ENCODE assay signal across 13 cellular contexts in the genomic region with DNA sequence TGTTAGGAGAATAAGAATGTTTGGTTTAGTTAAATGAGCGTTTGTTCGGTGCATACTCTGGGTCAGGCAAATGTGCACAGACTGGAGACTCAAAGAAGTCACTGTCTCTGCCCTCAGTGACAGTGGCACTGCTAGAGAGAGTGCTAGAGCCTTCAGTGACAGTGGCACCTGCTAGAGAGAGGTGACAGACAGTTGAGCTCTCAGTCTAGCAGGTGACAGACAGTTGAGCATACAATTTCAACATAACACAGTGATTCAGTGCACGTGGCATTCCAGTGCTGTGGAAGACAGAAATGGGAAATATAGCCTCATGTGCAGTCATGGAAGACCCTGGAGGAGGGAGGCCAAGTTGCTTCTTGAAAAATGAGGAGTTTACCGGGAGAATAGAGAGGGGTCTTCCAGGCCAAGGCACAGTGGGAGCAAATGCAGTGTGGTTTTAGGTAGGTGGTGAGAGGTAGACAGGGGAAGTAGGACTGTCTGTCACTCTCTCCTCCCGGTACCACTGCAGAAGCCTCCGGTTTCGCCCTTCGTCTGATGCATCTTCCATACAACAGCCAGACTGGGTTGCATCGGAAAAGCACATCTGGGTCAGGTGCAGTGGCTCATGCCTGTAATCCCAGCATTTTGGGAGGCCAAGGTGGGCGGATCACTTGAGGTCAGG.
A peak's percentile ranks its signal among the peaks of the same experiment; 100 is the strongest.
DNase-seq lines count a peak whose midpoint lies in the region; ATAC-seq and TF ChIP-seq lines count a peak whose summit lies in the region.
"Had no signal": no experiment of that assay in that cellular context is flagged by ENCODE, and none has a peak within 500 bp of the region (broad histone marks: within the 10 kb centered on the region; RNA-seq: fewer than 3 reads in every experiment).

No MANE protein-coding gene starts in this region.

- no peak overlapping the region for H2BK120ac ChIP-seq in trophoblast cell (ENCODE audit: insufficient read depth, low read length, poor library complexity)

- no peak for TF ChIP-seq POLR2A in HCT116 (IDR thresholded peaks at IDR 0.05; ENCODE audit: borderline replicate concordance, extremely low read depth, insufficient read depth, insufficient read length)

- H2BK12ac ChIP-seq in trophoblast cell (ENCODE audit: low read length) = no peak overlapping the region

- H3K4me1 Mint-ChIP-seq in activated CD8-positive, alpha-beta memory T cell treated with anti-CD3 and anti-CD28 coated beads, Interleukin-2, amount 10 ng/mL, durations not matched to agents 7 days and 5 days = peaks cover 79% of the 10 kb centered on the region
- peaks cover 59% of the 10 kb centered on the region for H3K4me1 Mint-ChIP-seq in activated naive CD8-positive, alpha-beta T cell treated with anti-CD3 and anti-CD28 coated beads for 36 hours

- H4K91ac ChIP-seq in trophoblast cell (ENCODE audit: low read depth, low read length) = no peak overlapping the region

- H2AFZ ChIP-seq in HCT116 (ENCODE audit: low read depth, low read length, poor library complexity, severe bottlenecking) (no peak overlapping the region), trophoblast cell (ENCODE audit: insufficient read depth, low read length, poor library complexity) (no peak overlapping the region)

- CTCF ChIA-PET in activated CD8-positive, alpha-beta memory T cell treated with anti-CD3 and anti-CD28 coated beads, Interleukin-2, amount 10 ng/mL, durations not matched to agents 7 days and 5 days (lab: Charles Lee) = interaction anchor here (2.1 to 3.6 kb wide), 2 partner anchors 17 to 227 kb away, joined by 7 to 32 read pairs; no protein-coding TSS in a partner anchor
- CTCF ChIA-PET in HCT116 (lab: Charles Lee) = no interaction called here

- no peak overlapping the region for H3K4me3 ChIP-seq in HCT116 (replicated peaks in 1 of 2; ENCODE audit: low read depth in 1 of 2, low read length in 2 of 2)
- H3K4me3 ChIP-seq in trophoblast cell (ENCODE audit: low read depth, low read length) = no peak overlapping the region
- H3K4me3 ChIP-seq: SJSA1 had no signal

- H3K36me3 ChIP-seq in HCT116 (ENCODE audit: control insufficient read depth in 1 of 2, insufficient read depth in 2 of 2, low read length in 2 of 2) = no peaks in the 10 kb centered on the region
- H3K36me3 ChIP-seq in trophoblast cell (ENCODE audit: control insufficient read depth in 1 of 2, insufficient read depth in 2 of 2, low read length in 2 of 2) = no peaks in the 10 kb centered on the region
- H3K36me3 ChIP-seq: neutrophil had no signal

- H2BK5ac ChIP-seq in trophoblast cell (ENCODE audit: low read depth, low read length, poor library complexity) = no peak overlapping the region

- H4K12ac ChIP-seq in trophoblast cell (ENCODE audit: low read depth, low read length) = no peak overlapping the region

- H3K9me3 ChIP-seq in HCT116 (ENCODE audit: control insufficient read depth in 1 of 2, insufficient read depth in 1 of 2, low read depth in 1 of 2, low read length in 2 of 2) = no peaks in the 10 kb centered on the region
- H3K9me3 ChIP-seq in trophoblast cell (ENCODE audit: insufficient read depth, low read depth, low read length) = no peaks in the 10 kb centered on the region
- H3K9me3 ChIP-seq: Caco-2, neutrophil, SJSA1 had no signal

- POLR2A ChIA-PET in HCT116 (lab: Charles Lee) = no interaction called here

- no peak overlapping the region for H3K14ac ChIP-seq in trophoblast cell (ENCODE audit: low read length)

- no peak for ATAC-seq in activated CD8-positive, alpha-beta memory T cell treated with anti-CD3 and anti-CD28 coated beads, Interleukin-2, amount 10 ng/mL, durations not matched to agents 7 days and 5 days
- ATAC-seq in HCT116 (no peak), HG03342 (IDR thresholded peaks at IDR 0.05; ENCODE audit: unreplicated experiment) (no peak)

- no peaks in the 10 kb centered on the region for H3K27me3 Mint-ChIP-seq in activated CD8-positive, alpha-beta memory T cell treated with anti-CD3 and anti-CD28 coated beads, Interleukin-2, amount 10 ng/mL, durations not matched to agents 7 days and 5 days
- H3K27me3 Mint-ChIP-seq in activated naive CD8-positive, alpha-beta T cell treated with anti-CD3 and anti-CD28 coated beads for 36 hours = no peaks in the 10 kb centered on the region

- no peak overlapping the region for H3K27ac ChIP-seq in HCT116 (ENCODE audit: low read depth, low read length)
- H3K27ac ChIP-seq in trophoblast cell (ENCODE audit: low read depth, low read length) = no peak overlapping the region
- H3K27ac ChIP-seq: neutrophil had no signal

- intact Hi-C loops in HCT116 (cut with micrococcal nuclease) = no loop called here

- WGBS in trophoblast cell (ENCODE audit: extremely low coverage, insufficient coverage, insufficient read length) = no CpG with 5 or more reads among the region's 10 CpGs

- H3K4me1 ChIP-seq in HCT116 (ENCODE audit: control insufficient read depth in 1 of 2, insufficient read depth in 2 of 2, low read length in 2 of 2) = peaks cover 45 to 66% of the 10 kb centered on the region in 2 experiments
- peaks cover 5 to 9% of the 10 kb centered on the region in 2 experiments for H3K4me1 ChIP-seq in trophoblast cell (ENCODE audit: control insufficient read depth in 1 of 2, insufficient read depth in 2 of 2, low read length in 2 of 2)

- no peak overlapping the region for H3K4ac ChIP-seq in trophoblast cell (ENCODE audit: low read depth, low read length)

- H3K27me3 ChIP-seq in HCT116 (ENCODE audit: insufficient read depth, low read length) (no peaks in the 10 kb centered on the region), trophoblast cell (ENCODE audit: insufficient read depth, low read length) (no peaks in the 10 kb centered on the region)
- H3K27me3 ChIP-seq: neutrophil, SJSA1 had no signal

- H3K23ac ChIP-seq in trophoblast cell (ENCODE audit: low read length) = no peak overlapping the region

- H3K4me3 Mint-ChIP-seq in activated CD8-positive, alpha-beta memory T cell treated with anti-CD3 and anti-CD28 coated beads, Interleukin-2, amount 10 ng/mL, durations not matched to agents 7 days and 5 days = no peak overlapping the region
- H3K4me3 Mint-ChIP-seq in activated naive CD8-positive, alpha-beta T cell treated with anti-CD3 and anti-CD28 coated beads for 36 hours = no peak overlapping the region

- no peak overlapping the region for H3K18ac ChIP-seq in trophoblast cell (ENCODE audit: low read length)

- H3K79me1 ChIP-seq in trophoblast cell (ENCODE audit: low read length) = no peaks in the 10 kb centered on the region

- H4K20me1 ChIP-seq in HCT116 (ENCODE audit: insufficient read depth) = no peaks in the 10 kb centered on the region

- H4K8ac ChIP-seq in trophoblast cell (ENCODE audit: low read depth, low read length) = no peak overlapping the region

- no peak for TF ChIP-seq RAD21 in HCT116 (IDR thresholded peaks at IDR 0.05; ENCODE audit: low read depth)

- no peak for DNase-seq in activated CD8-positive, alpha-beta memory T cell treated with anti-CD3 and anti-CD28 coated beads, Interleukin-2, amount 10 ng/mL, durations not matched to agents 7 days and 5 days
- no peak for DNase-seq in activated CD8-positive, alpha-beta memory T cell treated with anti-CD3 and anti-CD28 coated beads, Interleukin-2, amount 50 U/mL, for 4 hours
- DNase-seq in HCT116 (ENCODE audit: low read depth, low spot score) = no peak
- no peak for DNase-seq in activated naive CD8-positive, alpha-beta T cell treated with anti-CD3 and anti-CD28 coated beads for 36 hours
- DNase-seq in trophoblast cell = peak; percentile 6 to 33
- no peak for DNase-seq in GM19238 (ENCODE audit: insufficient read length, low spot score)
- DNase-seq in cerebellar nuclear complex (lab: John Stamatoyannopoulos, UW) = no peak
- DNase-seq: activated gamma-delta T cell treated with Interleukin-2 at 50 U/mL for 16 hours, Caco-2, hippocampal formation had no signal

- no peaks in the 10 kb centered on the region for H3K9me2 ChIP-seq in HCT116 (ENCODE audit: insufficient read depth)

- H3K79me2 ChIP-seq in HCT116 (ENCODE audit: insufficient read depth, low read length) = no peaks in the 10 kb centered on the region
- H3K79me2 ChIP-seq in trophoblast cell (ENCODE audit: control insufficient read depth, insufficient read depth, low read length, poor library complexity) = no peaks in the 10 kb centered on the region

- H3K36me3 Mint-ChIP-seq in activated CD8-positive, alpha-beta memory T cell treated with anti-CD3 and anti-CD28 coated beads, Interleukin-2, amount 10 ng/mL, durations not matched to agents 7 days and 5 days = peaks cover 30% of the 10 kb centered on the region
- peaks cover 10% of the 10 kb centered on the region for H3K36me3 Mint-ChIP-seq in activated naive CD8-positive, alpha-beta T cell treated with anti-CD3 and anti-CD28 coated beads for 36 hours

- H3K9me3 Mint-ChIP-seq in activated CD8-positive, alpha-beta memory T cell treated with anti-CD3 and anti-CD28 coated beads, Interleukin-2, amount 10 ng/mL, durations not matched to agents 7 days and 5 days (ENCODE audit: low read depth) = peaks cover 8% of the 10 kb centered on the region
- peaks cover 9% of the 10 kb centered on the region for H3K9me3 Mint-ChIP-seq in activated naive CD8-positive, alpha-beta T cell treated with anti-CD3 and anti-CD28 coated beads for 36 hours

- no peak overlapping the region for H3K4me2 ChIP-seq in HCT116 (ENCODE audit: low read length)
- no peak overlapping the region for H3K4me2 ChIP-seq in trophoblast cell (ENCODE audit: low read length)

- RAD21 ChIA-PET in HCT116 (lab: Charles Lee; ENCODE audit: low non-redundant PET in 1 of 2, low total read pairs in 2 of 2, uncharacterized antibody in 2 of 2, unreplicated experiment in 2 of 2) = no interaction called here

- BruUV-seq in HCT116 (replicated peaks; lab: Mats Ljungman, UMichigan) = no TSS peak

- TF ChIP-seq CTCF in HCT116 (IDR thresholded peaks at IDR 0.05 in 2 of 3, conservative IDR thresholded peaks at IDR 0.05 in 1 of 3; ENCODE audit: borderline replicate concordance in 1 of 3, insufficient read depth in 1 of 3, low read depth in 2 of 3, low read length in 2 of 3) = no peak

- H2AK5ac ChIP-seq in trophoblast cell (ENCODE audit: low read length) = no peak overlapping the region

- H3K9ac ChIP-seq in HCT116 (ENCODE audit: low read length) (no peak overlapping the region), trophoblast cell (ENCODE audit: low read length) (no peak overlapping the region)

- H3K27ac Mint-ChIP-seq in activated CD8-positive, alpha-beta memory T cell treated with anti-CD3 and anti-CD28 coated beads, Interleukin-2, amount 10 ng/mL, durations not matched to agents 7 days and 5 days = peak overlapping the region; percentile 87
- peak overlapping the region; percentile 94 for H3K27ac Mint-ChIP-seq in activated naive CD8-positive, alpha-beta T cell treated with anti-CD3 and anti-CD28 coated beads for 36 hours

TF ChIP-seq in HCT116, 20 proteins besides CTCF, POLR2A, EP300 and RAD21:
- TF ChIP-seq YY1 (IDR thresholded peaks at IDR 0.05; ENCODE audit: extremely low read depth, insufficient replicate concordance, low read depth, low read length) = no peak
- 0 out of 2 replicates have a peak, but pooled peaks have one; percentile 24 for TF ChIP-seq CEBPB (IDR thresholded peaks at IDR 0.05; ENCODE audit: low read depth)
- TF ChIP-seq FOSL1 (IDR thresholded peaks at IDR 0.05; ENCODE audit: low read depth) = 0 out of 2 replicates have a peak, but pooled peaks have one; percentile 11

Comparison
In these comparisons a context has a peak if more than half of its experiments do, and no peak if none do; other contexts are left out.
1. DNase-seq: peak in trophoblast cell (2 of 2); none in activated CD8-positive, alpha-beta memory T cell treated with anti-CD3 and anti-CD28 coated beads, Interleukin-2, amount 10 ng/mL, durations not matched to agents 7 days and 5 days (single experiment), activated CD8-positive, alpha-beta memory T cell treated with anti-CD3 and anti-CD28 coated beads, Interleukin-2, amount 50 U/mL, for 4 hours (single experiment), HCT116 (single experiment), activated naive CD8-positive, alpha-beta T cell treated with anti-CD3 and anti-CD28 coated beads for 36 hours (single experiment), GM19238 (single experiment) and cerebellar nuclear complex (0 of 2).